Comparison of ENCODE assay signal across 25 cellular contexts in genomic region chr15:81899730-81900129, GRCh38.
"Had no signal": no experiment of that assay in that cellular context is flagged by ENCODE, and none has a peak within 500 bp of the region (broad histone marks: within the 10 kb centered on the region; RNA-seq: fewer than 3 reads in every experiment).

No MANE protein-coding gene starts in this region.

- ATAC-seq: effector memory CD8-positive, alpha-beta T cell; esophagus mucosa; foreskin keratinocyte; gastrocnemius medialis; gastroesophageal sphincter; heart left ventricle; heart right ventricle had no signal

- DNase-seq: colonic mucosa; cortex of kidney; dermis blood vessel endothelial cell; dorsolateral prefrontal cortex; effector CD4-positive, alpha-beta T cell; effector CD8-positive, alpha-beta T cell; effector memory CD4-positive, alpha-beta T cell; effector memory CD8-positive, alpha-beta T cell; endodermal cell; erythroblast; esophagus squamous epithelium; foreskin fibroblast; foreskin keratinocyte; foreskin melanocyte; gastrocnemius medialis; glutamatergic neuron; head of caudate nucleus; heart left ventricle; heart right ventricle had no signal

- H3K27me3 ChIP-seq: colonic mucosa, esophagus muscularis mucosa, esophagus squamous epithelium, foreskin keratinocyte, gastrocnemius medialis, gastroesophageal sphincter, heart right ventricle, hepatocyte had no signal

- H3K27ac ChIP-seq: colonic mucosa, coronary artery, dorsolateral prefrontal cortex, epithelial cell of prostate, esophagus muscularis mucosa, esophagus squamous epithelium, foreskin keratinocyte, gastrocnemius medialis, gastroesophageal sphincter, heart left ventricle, heart right ventricle, hepatocyte had no signal

- H2AFZ ChIP-seq: hepatocyte had no signal

- H3K36me3 ChIP-seq: colonic mucosa, esophagus muscularis mucosa, esophagus squamous epithelium, gastrocnemius medialis, gastroesophageal sphincter, heart left ventricle, heart right ventricle had no signal

- H3K4me1 ChIP-seq: colonic mucosa, esophagus squamous epithelium, foreskin keratinocyte, gastrocnemius medialis, heart left ventricle, heart right ventricle had no signal

- H3K79me2 ChIP-seq: hepatocyte had no signal

- H3K9me3 ChIP-seq: colonic mucosa, esophagus muscularis mucosa, esophagus squamous epithelium, gastrocnemius medialis, gastroesophageal sphincter, heart left ventricle, heart right ventricle had no signal

- H3K4me2 ChIP-seq: hepatocyte had no signal

- H3K4me3 ChIP-seq: colonic mucosa, coronary artery, dorsolateral prefrontal cortex, esophagus muscularis mucosa, esophagus squamous epithelium, gastrocnemius medialis, gastroesophageal sphincter, heart left ventricle, heart right ventricle, hepatocyte had no signal
